Comparison of ENCODE assay signal across 1 cellular context in genomic region chr4:38678078-38678477, GRCh38.
TF ChIP-seq lines count a peak whose summit lies in the region.

No MANE protein-coding gene starts in this region.

TF ChIP-seq in IMR-90, 13 proteins besides CTCF, POLR2A, EP300 and RAD21 (continued from another document):
- no peak for TF ChIP-seq ELK1 (IDR thresholded peaks at IDR 0.05; ENCODE audit: borderline replicate concordance, low read depth, low read length)
